Comparison of ENCODE assay signal across 8 cellular contexts in the genomic region with DNA sequence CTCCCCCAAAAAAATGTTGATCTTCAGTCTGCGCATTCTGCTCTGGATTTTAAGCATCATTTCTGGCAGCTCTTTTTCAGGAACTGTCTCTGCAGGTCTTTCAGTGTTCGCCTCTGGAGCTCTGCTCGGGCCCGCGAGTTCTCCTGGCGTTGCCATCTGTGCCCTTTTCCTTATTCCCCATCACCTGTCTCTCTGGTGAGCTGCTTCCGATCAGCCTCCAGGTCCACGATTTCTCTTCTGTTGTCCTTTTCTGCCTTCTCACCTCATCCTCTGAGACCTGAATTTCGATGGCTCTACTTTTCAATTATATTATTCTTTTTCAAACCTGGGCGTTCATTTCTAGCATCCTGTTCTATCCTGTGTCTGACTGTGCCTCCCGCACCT. TPM values are rescaled to one million over a fixed set of nuclear protein-coding genes. Genes with fewer than 3 reads are reported as not detected.
A peak's percentile ranks its signal among the peaks of the same experiment; 100 is the strongest.
DNase-seq lines count a peak whose midpoint lies in the region; ATAC-seq and TF ChIP-seq lines count a peak whose summit lies in the region.

No MANE protein-coding gene starts in this region.

- H3K4me1 Mint-ChIP-seq in activated T-cell treated with anti-CD3 and anti-CD28 coated beads, Interleukin-2, amount 50 U/mL, for 24 hours (ENCODE audit: low read depth) = peaks cover 10% of the 10 kb centered on the region

- no peaks in the 10 kb centered on the region for H3K27me3 Mint-ChIP-seq in activated T-cell treated with anti-CD3 and anti-CD28 coated beads, Interleukin-2, amount 50 U/mL, for 24 hours

- no peak for DNase-seq in activated T-cell treated with anti-CD3 and anti-CD28 coated beads, Interleukin-2, amount 50 U/mL, for 24 hours
- no peak for DNase-seq in activated T-cell treated with anti-CD3 and anti-CD28 coated beads, Interleukin-2, amount 50 U/mL, for 48 hours
- DNase-seq in left lung = no peak
- DNase-seq in thyroid gland = no peak
- no peak for DNase-seq in stimulated activated CD4-positive, alpha-beta T cell treated with anti-CD3 and anti-CD28 coated beads, Interleukin-2, amount 100 ng/mL, for 48 hours
- DNase-seq in NCI-H345 treated with DMSO at 0.1 percent for 48 hours (lab: John Stamatoyannopoulos, UW; ENCODE audit: unreplicated experiment) = no peak
- DNase-seq in stimulated activated CD4-positive, alpha-beta T cell treated with anti-CD3 and anti-CD28 coated beads, Interleukin-4, amount 100 ng/mL, for 1 hour = no peak

- H3K9me3 ChIP-seq in left lung = no peaks in the 10 kb centered on the region
- H3K9me3 ChIP-seq in thyroid gland = no peaks in the 10 kb centered on the region

- H3K4me1 ChIP-seq in left lung = peaks cover 0 to 14% of the 10 kb centered on the region in 2 donors
- H3K4me1 ChIP-seq in thyroid gland = peaks cover 5 to 13% of the 10 kb centered on the region in 2 donors

- peak overlapping the region; percentile 85 for H3K27ac Mint-ChIP-seq in activated T-cell treated with anti-CD3 and anti-CD28 coated beads, Interleukin-2, amount 50 U/mL, for 24 hours

- no peak for TF ChIP-seq POLR2A in thyroid gland (IDR thresholded peaks at IDR 0.05)

- H3K4me3 Mint-ChIP-seq in activated T-cell treated with anti-CD3 and anti-CD28 coated beads, Interleukin-2, amount 50 U/mL, for 24 hours = peak overlapping the region; percentile 77

- H3K27ac ChIP-seq in angular gyrus (ENCODE audit: low read depth, low read length) = peak overlapping the region; percentile 90
- H3K27ac ChIP-seq in left lung = peak overlapping the region; percentile 85 to 88
- H3K27ac ChIP-seq in thyroid gland = peak overlapping the region; percentile 93 to 99 (median 98)

- TF ChIP-seq CTCF in left lung (IDR thresholded peaks at IDR 0.05) (no peak), thyroid gland (IDR thresholded peaks at IDR 0.05) (no peak)

- intact Hi-C loops in left lung (cut with DNase I) (no loop called here), thyroid gland (cut with DNase I) (no loop called here)

- H3K4me3 ChIP-seq in left lung (peak overlapping the region; percentile 69 to 87), thyroid gland (replicated peaks in 1 of 3) (peak overlapping the region; percentile 56 to 80 (median 58))

- WGBS in thyroid gland, 2 donors = 18 to 22% methylated on average over 11 of the region's 11 CpGs

- ATAC-seq in left lung = peak; percentile 6

- H3K27me3 ChIP-seq in left lung = no peaks in the 10 kb centered on the region
- no peaks in the 10 kb centered on the region for H3K27me3 ChIP-seq in thyroid gland

- H3K36me3 ChIP-seq in left lung (no peaks in the 10 kb centered on the region), thyroid gland (no peaks in the 10 kb centered on the region)

- H3K36me3 Mint-ChIP-seq in activated T-cell treated with anti-CD3 and anti-CD28 coated beads, Interleukin-2, amount 50 U/mL, for 24 hours (ENCODE audit: low read depth) = no peaks in the 10 kb centered on the region

- H3K9me3 Mint-ChIP-seq in activated T-cell treated with anti-CD3 and anti-CD28 coated beads, Interleukin-2, amount 50 U/mL, for 24 hours = no peaks in the 10 kb centered on the region

RNA-seq across cellular contexts. Expression of a gene that starts 0.6 kb away (rescaled TPM):
- total RNA-seq in left lung = 10 to 100 TPM; 17.4 to 68.8 TPM
- total RNA-seq in thyroid gland = 100 to 1,000 TPM; 119 to 163 (median 130) TPM

RNA-seq across cellular contexts. Expression of a gene that starts 41.7 kb away (rescaled TPM):
- total RNA-seq in left lung = 100 to 1,000 TPM; 110 to 133 TPM
- total RNA-seq in thyroid gland = 100 to 1,000 TPM; 119 to 231 (median 210) TPM
